In genomic region chr13:66996503-66996902, GRCh38 we compare ENCODE assay signal across 26 cellular contexts.
DNase-seq lines count a peak whose midpoint lies in the region; FAIRE-seq and TF ChIP-seq lines count a peak whose summit lies in the region.
"Had no signal": no experiment of that assay in that cellular context is flagged by ENCODE, and none has a peak within 500 bp of the region (broad histone marks: within the 10 kb centered on the region; RNA-seq: fewer than 3 reads in every experiment).

No MANE protein-coding gene starts in this region.

- H3K27me3 ChIP-seq in BLaER1: no peaks in the 10 kb centered on the region
- no peaks in the 10 kb centered on the region for H3K27me3 ChIP-seq in Loucy (ENCODE audit: insufficient read depth, low read length, poor library complexity, severe bottlenecking)
- no peaks in the 10 kb centered on the region for H3K27me3 ChIP-seq in bronchial epithelial cell (ENCODE audit: control insufficient read depth, insufficient read depth, low read length)
- H3K27me3 ChIP-seq in mesenchymal stem cell (ENCODE audit: control insufficient read depth in 1 of 2, insufficient read depth in 1 of 2, low read length in 2 of 2): no peaks in the 10 kb centered on the region
- H3K27me3 ChIP-seq: brain microvascular endothelial cell had no signal

- no peak overlapping the region for H4K8ac ChIP-seq in mesenchymal stem cell (ENCODE audit: low read length)

- H3K27ac ChIP-seq in BLaER1: peak overlapping the region; percentile 87
- no peak overlapping the region for H3K27ac ChIP-seq in mesenchymal stem cell (ENCODE audit: low read length, poor library complexity, severe bottlenecking)
- H3K27ac ChIP-seq: brain microvascular endothelial cell, left ventricle myocardium inferior, parathyroid adenoma had no signal

- no peak overlapping the region for H2BK12ac ChIP-seq in mesenchymal stem cell (ENCODE audit: low read length in 2 of 2)

- H4K20me1 ChIP-seq in BLaER1: no peaks in the 10 kb centered on the region
- H4K20me1 ChIP-seq in Loucy (ENCODE audit: insufficient read depth, low read length, poor library complexity, severe bottlenecking): no peaks in the 10 kb centered on the region

- H3K4me1 ChIP-seq in BLaER1 (peaks cover 67% of the 10 kb centered on the region), Loucy (ENCODE audit: insufficient read depth, low read length, poor library complexity, severe bottlenecking) (peaks cover 33% of the 10 kb centered on the region), mesenchymal stem cell (ENCODE audit: control insufficient read depth, insufficient read depth, low read depth, low read length) (peaks cover 3% of the 10 kb centered on the region)
- H3K4me1 ChIP-seq: parathyroid adenoma had no signal

- no peak overlapping the region for H4K91ac ChIP-seq in mesenchymal stem cell (ENCODE audit: low read length)

- WGBS in mesenchymal stem cell: 75% methylated on average over 1 of the region's 1 CpG

- H3K9ac ChIP-seq in BLaER1 (no peak overlapping the region), Loucy (ENCODE audit: low read depth, low read length, poor library complexity, severe bottlenecking) (peak overlapping the region; percentile 17), mesenchymal stem cell (ENCODE audit: low read length) (no peak overlapping the region)
- H3K9ac ChIP-seq: parathyroid adenoma, SK-N-SH had no signal

- H3K36me3 ChIP-seq in BLaER1 (no peaks in the 10 kb centered on the region), Loucy (ENCODE audit: insufficient read depth, low read length) (no peaks in the 10 kb centered on the region), bronchial epithelial cell (ENCODE audit: control insufficient read depth, insufficient read depth, low read length) (no peaks in the 10 kb centered on the region), mesenchymal stem cell (ENCODE audit: control insufficient read depth in 1 of 2, insufficient read depth in 2 of 2, low read depth in 1 of 2, low read length in 2 of 2) (no peaks in the 10 kb centered on the region)
- H3K36me3 ChIP-seq: brain microvascular endothelial cell, HAP-1, left ventricle myocardium inferior had no signal

- no peak overlapping the region for H3K23ac ChIP-seq in mesenchymal stem cell (ENCODE audit: low read length in 2 of 2)

- H3K4ac ChIP-seq in mesenchymal stem cell (ENCODE audit: low read depth in 1 of 2, low read length in 2 of 2): no peak overlapping the region

- H2AFZ ChIP-seq in Loucy (ENCODE audit: low read length): peak overlapping the region; percentile 21
- no peak overlapping the region for H2AFZ ChIP-seq in mesenchymal stem cell (ENCODE audit: low read depth, low read length)
- H2AFZ ChIP-seq: parathyroid adenoma had no signal

- no peak overlapping the region for H3K14ac ChIP-seq in mesenchymal stem cell (ENCODE audit: low read length in 2 of 2)

- TF ChIP-seq CTCF in Loucy (conservative IDR thresholded peaks at IDR 0.05; ENCODE audit: low read length) (no peak), bronchial epithelial cell (IDR thresholded peaks at IDR 0.05; ENCODE audit: insufficient read depth, low read length, severe bottlenecking) (no peak)

- no peaks in the 10 kb centered on the region for H3K79me2 ChIP-seq in Loucy (ENCODE audit: insufficient read depth, low read length)
- H3K79me2 ChIP-seq: parathyroid adenoma had no signal

- DNase-seq in bronchial epithelial cell (ENCODE audit: low read depth) (peak; percentile 28), mesenchymal stem cell (peak; percentile 21), inferior parietal cortex (ENCODE audit: extremely low spot score) (no peak), UCSD-AML1 (lab: John Stamatoyannopoulos, UW; ENCODE audit: unreplicated experiment) (no peak)
- no peak for DNase-seq in activated CD8-positive, alpha-beta memory T cell treated with anti-CD3 and anti-CD28 coated beads, Interleukin-2, amount 50 U/mL, for 4 hours
- no peak for DNase-seq in activated CD4-positive, alpha-beta T cell treated with anti-CD3 and anti-CD28 coated beads, Interleukin-2, amount 50 U/mL, for 48 hours
- DNase-seq: activated CD4-positive, alpha-beta T cell treated with anti-CD3 and anti-CD28 coated beads for 1 hour; activated CD8-positive, alpha-beta T cell treated with anti-CD3 and anti-CD28 coated beads, Interleukin-2, amount 10 ng/mL, durations not matched to agents 7 days and 5 days; activated naive CD4-positive, alpha-beta T cell treated with anti-CD3 and anti-CD28 coated beads, Interleukin-2, amount 50 U/mL, for 16 hours; AML-193; amygdala; brain microvascular endothelial cell; CD8-positive, alpha-beta memory T cell; left ventricle myocardium inferior; NCI-H2029 treated with DMSO at 0.1 percent for 48 hours; NCI-H524; SK-N-SH; small intestine; stimulated activated naive CD4-positive, alpha-beta T cell treated with Interleukin-2 at 50 U/mL for 16 hours had no signal

- H3K9me3 ChIP-seq in BLaER1 (peaks cover 10% of the 10 kb centered on the region; the same call in 1 of the 2 replicates), Loucy (ENCODE audit: insufficient read depth, low read depth, low read length) (no peaks in the 10 kb centered on the region), mesenchymal stem cell (ENCODE audit: control insufficient read depth, low read length) (no peaks in the 10 kb centered on the region)
- H3K9me3 ChIP-seq: HAP-1, left ventricle myocardium inferior, SK-N-SH had no signal

- no peak overlapping the region for H3K18ac ChIP-seq in mesenchymal stem cell (ENCODE audit: low read depth in 1 of 2, low read length in 2 of 2)

- peak overlapping the region; percentile 88 for H3K4me2 ChIP-seq in BLaER1
- H3K4me2 ChIP-seq in Loucy (ENCODE audit: low read depth, low read length, poor library complexity, severe bottlenecking): peak overlapping the region; percentile 12
- H3K4me2 ChIP-seq in mesenchymal stem cell (ENCODE audit: low read length, poor library complexity, severe bottlenecking): no peak overlapping the region
- H3K4me2 ChIP-seq: SK-N-SH had no signal

- no peak overlapping the region for H2BK5ac ChIP-seq in mesenchymal stem cell (ENCODE audit: low read depth, low read length, poor library complexity, severe bottlenecking)

- no peak overlapping the region for H2BK15ac ChIP-seq in mesenchymal stem cell (ENCODE audit: low read depth, poor library complexity, severe bottlenecking)

- H2BK120ac ChIP-seq in mesenchymal stem cell (ENCODE audit: low read depth, low read length): no peak overlapping the region

- H2AK5ac ChIP-seq in mesenchymal stem cell (ENCODE audit: low read length, severe bottlenecking): no peak overlapping the region

- H3K4me3 ChIP-seq in BLaER1: peak overlapping the region; percentile 57; the same call in 1 of the 2 replicates
- no peak overlapping the region for H3K4me3 ChIP-seq in Loucy (ENCODE audit: low read length, poor library complexity, severe bottlenecking)
- H3K4me3 ChIP-seq in bronchial epithelial cell (ENCODE audit: low read depth, low read length): no peak overlapping the region
- H3K4me3 ChIP-seq in mesenchymal stem cell (ENCODE audit: insufficient read depth in 1 of 2, low read depth in 1 of 2, low read length in 2 of 2): no peak overlapping the region
- H3K4me3 ChIP-seq: GM12878, HAP-1, left ventricle myocardium inferior had no signal

- FAIRE-seq in bronchial epithelial cell (lab: Jason Lieb, UNC): no peak
- FAIRE-seq: endothelial cell of umbilical vein, GM12878, keratinocyte, small intestine had no signal

- no peaks in the 10 kb centered on the region for H3K79me1 ChIP-seq in mesenchymal stem cell (replicated peaks; ENCODE audit: low read length, poor library complexity, severe bottlenecking)

- no peaks in the 10 kb centered on the region for H3K9me2 ChIP-seq in Loucy (replicated peaks; ENCODE audit: low read depth, low read length)
- H3K9me2 ChIP-seq: SK-N-SH had no signal

- peaks cover 8% of the 10 kb centered on the region; the same call in 1 of the 2 replicates for H3F3A ChIP-seq in Loucy (ENCODE audit: low read depth)

Comparison
In these comparisons a context has a peak if more than half of its experiments do, and no peak if none do; other contexts are left out.
1. DNase-seq: peak in bronchial epithelial cell (single experiment) and mesenchymal stem cell (single experiment); none in activated CD8-positive, alpha-beta memory T cell treated with anti-CD3 and anti-CD28 coated beads, Interleukin-2, amount 50 U/mL, for 4 hours (single experiment), activated CD4-positive, alpha-beta T cell treated with anti-CD3 and anti-CD28 coated beads, Interleukin-2, amount 50 U/mL, for 48 hours (0 of 2), inferior parietal cortex (single experiment) and UCSD-AML1 (single experiment).